17 cellular contexts compared by ENCODE assay signal in genomic region chr13:109652536-109652935, GRCh38.
A peak's percentile ranks its signal among the peaks of the same experiment; 100 is the strongest.
DNase-seq lines count a peak whose midpoint lies in the region; ATAC-seq and TF ChIP-seq lines count a peak whose summit lies in the region.
"Had no signal": no experiment of that assay in that cellular context is flagged by ENCODE, and none has a peak within 500 bp of the region (broad histone marks: within the 10 kb centered on the region; RNA-seq: fewer than 3 reads in every experiment).

No MANE protein-coding gene starts in this region.

- H3K36me3 ChIP-seq in GM23338 (ENCODE audit: insufficient read depth): no peaks in the 10 kb centered on the region
- H3K36me3 ChIP-seq: ovary, SJSA1 had no signal

- H3K9me3 Mint-ChIP-seq in GM23338: no peaks in the 10 kb centered on the region; the same call in 2 of the 3 replicates
- H3K9me3 Mint-ChIP-seq: activated T-helper 2 cell treated with anti-CD3 and anti-CD28 coated beads, Interferon-gamma antibody, Interleukin-2, Interleukin-4, amounts not matched to agents 10 μg/mL and 5 μg/mL and 100 μg/mL, durations not matched to agents 14 hours and 24 hours and 36 hours; stimulated activated naive CD8-positive, alpha-beta T cell treated with anti-CD3 and anti-CD28 coated beads, Interleukin-15, amount 100 ng/mL, for 72 hours had no signal

- ATAC-seq in GM23338: no peak
- no peak for ATAC-seq in HG02588 (IDR thresholded peaks at IDR 0.05; ENCODE audit: unreplicated experiment)
- no peak for ATAC-seq in omental fat pad (ENCODE audit: low FRiP score)
- no peak for ATAC-seq in GM18505 (IDR thresholded peaks at IDR 0.05; ENCODE audit: unreplicated experiment)
- ATAC-seq: stimulated activated naive CD8-positive, alpha-beta T cell treated with anti-CD3 and anti-CD28 coated beads, Interleukin-15, amount 100 ng/mL, for 72 hours had no signal

- no peaks in the 10 kb centered on the region for H3K4me1 ChIP-seq in GM23338 (ENCODE audit: insufficient read depth)
- H3K4me1 ChIP-seq: SJSA1 had no signal

- H3F3A ChIP-seq in GM23338 (replicated peaks; ENCODE audit: low read depth): no peaks in the 10 kb centered on the region

- no peak overlapping the region for H3K4me2 ChIP-seq in GM23338

- H3K79me2 ChIP-seq in GM23338 (replicated peaks; ENCODE audit: insufficient read depth): no peaks in the 10 kb centered on the region

- TF ChIP-seq CTCF in GM23338 (conservative IDR thresholded peaks at IDR 0.05; ENCODE audit: low read depth in 2 of 2) (no peak), omental fat pad (IDR thresholded peaks at IDR 0.05) (no peak)

- H3K27ac ChIP-seq in GM23338 (ENCODE audit: low read depth) (no peak overlapping the region), adipose tissue (ENCODE audit: low read depth, low read length) (peak overlapping the region; percentile 23)
- H3K27ac ChIP-seq: ovary, SJSA1 had no signal

- 36 to 66% (median 44%) methylated on average over 3 of the region's 3 CpGs for WGBS in adipose tissue, 3 donors

- no peak for DNase-seq in GM23338 (ENCODE audit: low spot score)
- peak; percentile 65 for DNase-seq in iris pigment epithelial cell (ENCODE audit: low read depth)
- DNase-seq in skeletal muscle cell (ENCODE audit: low read depth): peak; percentile 55
- no peak for DNase-seq in anterior cingulate cortex (lab: John Stamatoyannopoulos, UW)
- no peak for DNase-seq in omental fat pad (ENCODE audit: low spot score)
- DNase-seq: cerebellar nuclear complex; COR-L47; foreskin melanocyte; NCI-H1105 treated with DMSO at 0.1 percent for 48 hours; OCI-M1; ovary; stimulated activated naive CD8-positive, alpha-beta T cell treated with anti-CD3 and anti-CD28 coated beads, Interleukin-15, amount 100 ng/mL, for 72 hours had no signal

- H3K27me3 Mint-ChIP-seq in GM23338 (ENCODE audit: insufficient read depth, low read depth, poor library complexity): peaks cover 1% of the 10 kb centered on the region

- no peaks in the 10 kb centered on the region for H3K9me2 ChIP-seq in GM23338 (ENCODE audit: insufficient read depth)

- H2AFZ ChIP-seq in GM23338: 0 out of 2 replicates have a peak overlapping the region, but pooled peaks have one; percentile 7

- H3K36me3 Mint-ChIP-seq in GM23338 (ENCODE audit: low read depth): no peaks in the 10 kb centered on the region

- H3K27me3 ChIP-seq in GM23338 (ENCODE audit: insufficient read depth): no peaks in the 10 kb centered on the region
- H3K27me3 ChIP-seq: ovary had no signal

- no peaks in the 10 kb centered on the region for H4K20me1 ChIP-seq in GM23338 (replicated peaks; ENCODE audit: insufficient read depth)

- H3K27ac Mint-ChIP-seq in GM23338: no peak overlapping the region
- H3K27ac Mint-ChIP-seq: activated T-helper 2 cell treated with anti-CD3 and anti-CD28 coated beads, Interferon-gamma antibody, Interleukin-2, Interleukin-4, amounts not matched to agents 10 μg/mL and 5 μg/mL and 100 μg/mL, durations not matched to agents 14 hours and 24 hours and 36 hours; stimulated activated naive CD8-positive, alpha-beta T cell treated with anti-CD3 and anti-CD28 coated beads, Interleukin-15, amount 100 ng/mL, for 72 hours had no signal

- H3K4me1 Mint-ChIP-seq in GM23338: no peaks in the 10 kb centered on the region
- H3K4me1 Mint-ChIP-seq: stimulated activated naive CD8-positive, alpha-beta T cell treated with anti-CD3 and anti-CD28 coated beads, Interleukin-15, amount 100 ng/mL, for 72 hours had no signal

- H3K4me3 ChIP-seq in GM23338: no peak overlapping the region
- H3K4me3 ChIP-seq in skeletal muscle cell (ENCODE audit: low read depth, low read length): no peak overlapping the region
- H3K4me3 ChIP-seq: ovary, SJSA1 had no signal

- no peak overlapping the region for H3K4me3 Mint-ChIP-seq in GM23338
- H3K4me3 Mint-ChIP-seq: stimulated activated naive CD8-positive, alpha-beta T cell treated with anti-CD3 and anti-CD28 coated beads, Interleukin-15, amount 100 ng/mL, for 72 hours had no signal

- no peak for TF ChIP-seq POLR2A in GM18505 (IDR thresholded peaks at IDR 0.05; ENCODE audit: borderline replicate concordance, extremely low read depth, insufficient read depth, insufficient read length)

TF ChIP-seq in GM23338, 12 proteins besides CTCF, POLR2A, EP300 and RAD21:
- TF ChIP-seq JUNB (IDR thresholded peaks at IDR 0.05; ENCODE audit: unreplicated experiment) (no peak), ZNF331 (CRISPR knock-in tag; IDR thresholded peaks at IDR 0.05; ENCODE audit: low read depth) (no peak), ZNF114 (CRISPR knock-in tag; IDR thresholded peaks at IDR 0.05) (no peak), STAT1 (IDR thresholded peaks at IDR 0.05; ENCODE audit: unreplicated experiment) (no peak), EZH2 (IDR thresholded peaks at IDR 0.05; ENCODE audit: low read depth, unreplicated experiment) (no peak), NANOG (IDR thresholded peaks at IDR 0.05; ENCODE audit: borderline replicate concordance) (no peak), POLR2AphosphoS5 (IDR thresholded peaks at IDR 0.05; ENCODE audit: low read depth) (no peak)
- TF ChIP-seq, protein P1, sequence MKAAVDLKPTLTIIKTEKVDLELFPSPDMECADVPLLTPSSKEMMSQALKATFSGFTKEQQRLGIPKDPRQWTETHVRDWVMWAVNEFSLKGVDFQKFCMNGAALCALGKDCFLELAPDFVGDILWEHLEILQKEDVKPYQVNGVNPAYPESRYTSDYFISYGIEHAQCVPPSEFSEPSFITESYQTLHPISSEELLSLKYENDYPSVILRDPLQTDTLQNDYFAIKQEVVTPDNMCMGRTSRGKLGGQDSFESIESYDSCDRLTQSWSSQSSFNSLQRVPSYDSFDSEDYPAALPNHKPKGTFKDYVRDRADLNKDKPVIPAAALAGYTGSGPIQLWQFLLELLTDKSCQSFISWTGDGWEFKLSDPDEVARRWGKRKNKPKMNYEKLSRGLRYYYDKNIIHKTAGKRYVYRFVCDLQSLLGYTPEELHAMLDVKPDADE (IDR thresholded peaks at IDR 0.05): no peak
- TF ChIP-seq, protein P2, sequence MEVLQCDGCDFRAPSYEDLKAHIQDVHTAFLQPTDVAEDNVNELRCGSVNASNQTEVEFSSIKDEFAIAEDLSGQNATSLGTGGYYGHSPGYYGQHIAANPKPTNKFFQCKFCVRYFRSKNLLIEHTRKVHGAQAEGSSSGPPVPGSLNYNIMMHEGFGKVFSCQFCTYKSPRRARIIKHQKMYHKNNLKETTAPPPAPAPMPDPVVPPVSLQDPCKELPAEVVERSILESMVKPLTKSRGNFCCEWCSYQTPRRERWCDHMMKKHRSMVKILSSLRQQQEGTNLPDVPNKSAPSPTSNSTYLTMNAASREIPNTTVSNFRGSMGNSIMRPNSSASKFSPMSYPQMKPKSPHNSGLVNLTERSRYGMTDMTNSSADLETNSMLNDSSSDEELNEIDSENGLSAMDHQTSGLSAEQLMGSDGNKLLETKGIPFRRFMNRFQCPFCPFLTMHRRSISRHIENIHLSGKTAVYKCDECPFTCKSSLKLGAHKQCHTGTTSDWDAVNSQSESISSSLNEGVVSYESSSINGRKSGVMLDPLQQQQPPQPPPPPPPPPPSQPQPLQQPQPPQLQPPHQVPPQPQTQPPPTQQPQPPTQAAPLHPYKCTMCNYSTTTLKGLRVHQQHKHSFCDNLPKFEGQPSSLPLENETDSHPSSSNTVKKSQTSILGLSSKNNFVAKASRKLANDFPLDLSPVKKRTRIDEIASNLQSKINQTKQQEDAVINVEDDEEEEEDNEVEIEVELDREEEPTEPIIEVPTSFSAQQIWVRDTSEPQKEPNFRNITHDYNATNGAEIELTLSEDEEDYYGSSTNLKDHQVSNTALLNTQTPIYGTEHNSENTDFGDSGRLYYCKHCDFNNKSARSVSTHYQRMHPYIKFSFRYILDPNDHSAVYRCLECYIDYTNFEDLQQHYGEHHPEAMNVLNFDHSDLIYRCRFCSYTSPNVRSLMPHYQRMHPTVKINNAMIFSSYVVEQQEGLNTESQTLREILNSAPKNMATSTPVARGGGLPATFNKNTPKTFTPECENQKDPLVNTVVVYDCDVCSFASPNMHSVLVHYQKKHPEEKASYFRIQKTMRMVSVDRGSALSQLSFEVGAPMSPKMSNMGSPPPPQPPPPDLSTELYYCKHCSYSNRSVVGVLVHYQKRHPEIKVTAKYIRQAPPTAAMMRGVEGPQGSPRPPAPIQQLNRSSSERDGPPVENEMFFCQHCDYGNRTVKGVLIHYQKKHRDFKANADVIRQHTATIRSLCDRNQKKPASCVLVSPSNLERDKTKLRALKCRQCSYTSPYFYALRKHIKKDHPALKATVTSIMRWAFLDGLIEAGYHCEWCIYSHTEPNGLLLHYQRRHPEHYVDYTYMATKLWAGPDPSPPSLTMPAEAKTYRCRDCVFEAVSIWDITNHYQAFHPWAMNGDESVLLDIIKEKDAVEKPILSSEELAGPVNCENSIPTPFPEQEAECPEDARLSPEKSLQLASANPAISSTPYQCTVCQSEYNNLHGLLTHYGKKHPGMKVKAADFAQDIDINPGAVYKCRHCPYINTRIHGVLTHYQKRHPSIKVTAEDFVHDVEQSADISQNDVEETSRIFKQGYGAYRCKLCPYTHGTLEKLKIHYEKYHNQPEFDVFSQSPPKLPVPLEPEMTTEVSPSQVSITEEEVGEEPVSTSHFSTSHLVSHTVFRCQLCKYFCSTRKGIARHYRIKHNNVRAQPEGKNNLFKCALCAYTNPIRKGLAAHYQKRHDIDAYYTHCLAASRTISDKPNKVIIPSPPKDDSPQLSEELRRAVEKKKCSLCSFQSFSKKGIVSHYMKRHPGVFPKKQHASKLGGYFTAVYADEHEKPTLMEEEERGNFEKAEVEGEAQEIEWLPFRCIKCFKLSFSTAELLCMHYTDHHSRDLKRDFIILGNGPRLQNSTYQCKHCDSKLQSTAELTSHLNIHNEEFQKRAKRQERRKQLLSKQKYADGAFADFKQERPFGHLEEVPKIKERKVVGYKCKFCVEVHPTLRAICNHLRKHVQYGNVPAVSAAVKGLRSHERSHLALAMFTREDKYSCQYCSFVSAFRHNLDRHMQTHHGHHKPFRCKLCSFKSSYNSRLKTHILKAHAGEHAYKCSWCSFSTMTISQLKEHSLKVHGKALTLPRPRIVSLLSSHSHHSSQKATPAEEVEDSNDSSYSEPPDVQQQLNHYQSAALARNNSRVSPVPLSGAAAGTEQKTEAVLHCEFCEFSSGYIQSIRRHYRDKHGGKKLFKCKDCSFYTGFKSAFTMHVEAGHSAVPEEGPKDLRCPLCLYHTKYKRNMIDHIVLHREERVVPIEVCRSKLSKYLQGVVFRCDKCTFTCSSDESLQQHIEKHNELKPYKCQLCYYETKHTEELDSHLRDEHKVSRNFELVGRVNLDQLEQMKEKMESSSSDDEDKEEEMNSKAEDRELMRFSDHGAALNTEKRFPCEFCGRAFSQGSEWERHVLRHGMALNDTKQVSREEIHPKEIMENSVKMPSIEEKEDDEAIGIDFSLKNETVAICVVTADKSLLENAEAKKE (CRISPR knock-in tag; IDR thresholded peaks at IDR 0.05): no peak

Comparison
In these comparisons a context has a peak if more than half of its experiments do, and no peak if none do; other contexts are left out.
1. DNase-seq: peak in iris pigment epithelial cell (single experiment) and skeletal muscle cell (single experiment); none in GM23338 (single experiment), anterior cingulate cortex (0 of 58) and omental fat pad (single experiment).